ENCODE assay signal across 11 cellular contexts in genomic region chr10:31129261-31129660, GRCh38.
DNase-seq lines count a peak whose midpoint lies in the region; ATAC-seq and TF ChIP-seq lines count a peak whose summit lies in the region.
"Had no signal": no experiment of that assay in that cellular context is flagged by ENCODE, and none has a peak within 500 bp of the region (broad histone marks: within the 10 kb centered on the region; RNA-seq: fewer than 3 reads in every experiment).

No MANE protein-coding gene starts in this region.

- no peaks in the 10 kb centered on the region for H3K27me3 ChIP-seq in ACC112 (ENCODE audit: insufficient read depth, low read length)
- no peaks in the 10 kb centered on the region for H3K27me3 ChIP-seq in lower lobe of right lung (ENCODE audit: low read depth)

- H3K4me1 ChIP-seq in ACC112 (ENCODE audit: control insufficient read depth, insufficient read depth, low read length, unreplicated experiment): peaks cover 16% of the 10 kb centered on the region
- peaks cover 9% of the 10 kb centered on the region for H3K4me1 ChIP-seq in lower lobe of right lung

- no peak for TF ChIP-seq CTCF in HFF-Myc (IDR thresholded peaks at IDR 0.05; ENCODE audit: low read depth, low read length, missing control alignments)
- TF ChIP-seq CTCF in choroid plexus epithelial cell (conservative IDR thresholded peaks at IDR 0.05; ENCODE audit: low read depth, low read length): no peak
- no peak for TF ChIP-seq CTCF in lower lobe of right lung (IDR thresholded peaks at IDR 0.05)

- H3K4me3 ChIP-seq in ACC112 (ENCODE audit: low read depth, low read length) (no peak overlapping the region), HFF-Myc (replicated peaks; ENCODE audit: low read depth, low read length) (no peak overlapping the region), choroid plexus epithelial cell (ENCODE audit: low read depth, low read length) (no peak overlapping the region), lower lobe of right lung (no peak overlapping the region)

- no peaks in the 10 kb centered on the region for H3K79me2 ChIP-seq in ACC112 (ENCODE audit: control insufficient read depth, insufficient read depth, low read length, unreplicated experiment)

- DNase-seq in HFF-Myc (ENCODE audit: extremely low read depth, low read depth) (peak; percentile 71), choroid plexus epithelial cell (ENCODE audit: low read depth) (peak; percentile 94), left kidney (ENCODE audit: low read depth, low spot score) (peak; percentile 31), lower lobe of right lung (no peak), D341Med (ENCODE audit: low spot score) (no peak)
- no peak for DNase-seq in stimulated activated naive CD4-positive, alpha-beta T cell (lab: John Stamatoyannopoulos, UW)
- DNase-seq: activated B cell treated with CpG ODN at 0.5 μM for 24 hours, amniotic stem cell, NCI-H345 had no signal

- intact Hi-C loops in lower lobe of right lung (cut with DNase I): no loop called here

- H2AFZ ChIP-seq in ACC112 (ENCODE audit: low read length, unreplicated experiment): peak overlapping the region; percentile 41

- no peaks in the 10 kb centered on the region for H3K36me3 ChIP-seq in ACC112 (ENCODE audit: insufficient read depth, low read length)
- H3K36me3 ChIP-seq in lower lobe of right lung: no peaks in the 10 kb centered on the region

- H3K27ac ChIP-seq in ACC112 (ENCODE audit: low read depth, low read length) (peak overlapping the region; percentile 39), lower lobe of right lung (no peak overlapping the region)

- ATAC-seq in GM18867 (IDR thresholded peaks at IDR 0.05; ENCODE audit: unreplicated experiment) (no peak), lower lobe of right lung (no peak)

- H3K9me3 ChIP-seq in lower lobe of right lung: no peaks in the 10 kb centered on the region

Comparison
In these comparisons a context has a peak if more than half of its experiments do, and no peak if none do; other contexts are left out.
1. DNase-seq: peak in HFF-Myc (single experiment), choroid plexus epithelial cell (single experiment) and left kidney (single experiment); none in stimulated activated naive CD4-positive, alpha-beta T cell (0 of 6), lower lobe of right lung (single experiment) and D341Med (single experiment).